1 cellular context compared by ENCODE assay signal in genomic region chr16:3880623-3881498, GRCh38.
TF ChIP-seq lines count a peak whose summit lies in the region.

TSS of gene CREBBP (minus strand) at chr16:3880713. CDS start at chr16:3879916, 797 bp downstream.

TF ChIP-seq in K562, 482 proteins besides CTCF, POLR2A, EP300 and RAD21 (continued from another document and continues in another):
- TF ChIP-seq E2F6 (IDR thresholded peaks at IDR 0.05; ENCODE audit: borderline replicate concordance in 1 of 2, extremely low read depth in 1 of 2, insufficient read depth in 1 of 2, insufficient read length in 1 of 2, low read depth in 1 of 2, low read length in 1 of 2, poor library complexity in 1 of 2, severe bottlenecking in 1 of 2) (peak in 1 of 2 experiments; percentile 73), MNT (conservative IDR thresholded peaks at IDR 0.05) (no peak), IRF1 (CRISPR knock-in tag; IDR thresholded peaks at IDR 0.05; ENCODE audit: borderline replicate concordance) (no peak), EZH2 (IDR thresholded peaks at IDR 0.05; ENCODE audit: borderline replicate concordance, low read depth, low read length) (no peak), MYNN (IDR thresholded peaks at IDR 0.05) (no peak), MYNN (CRISPR knock-in tag; IDR thresholded peaks at IDR 0.05) (peak; percentile 49; the same call in 1 of the 2 replicates), MAX (CRISPR knock-in tag; IDR thresholded peaks at IDR 0.05) (peak; percentile 36; the same call in 1 of the 2 replicates), KDM4B (IDR thresholded peaks at IDR 0.05; ENCODE audit: borderline replicate concordance in 2 of 2, low read depth in 1 of 2) (no peak), ATF4 (CRISPR knock-in tag; IDR thresholded peaks at IDR 0.05) (no peak), ZNF77 (CRISPR knock-in tag; IDR thresholded peaks at IDR 0.05) (no peak), ZNF274 (IDR thresholded peaks at IDR 0.05; ENCODE audit: borderline replicate concordance, low read depth, low read length) (no peak), ZNF431 (CRISPR knock-in tag; IDR thresholded peaks at IDR 0.05) (no peak), ZBTB1 (CRISPR knock-in tag; IDR thresholded peaks at IDR 0.05; ENCODE audit: borderline replicate concordance, low read depth) (no peak), KAT2B (IDR thresholded peaks at IDR 0.05; ENCODE audit: low read depth, low read length) (no peak), MED1 (CRISPR knock-in tag; IDR thresholded peaks at IDR 0.05; ENCODE audit: borderline replicate concordance) (no peak), MAZ (CRISPR knock-in tag; conservative IDR thresholded peaks at IDR 0.05 in 1 of 2, IDR thresholded peaks at IDR 0.05 in 1 of 2) (peak; percentile 65 to 75), HDAC8 (tag; IDR thresholded peaks at IDR 0.05) (no peak), POU5F1 (IDR thresholded peaks at IDR 0.05; ENCODE audit: borderline replicate concordance, low read depth, low read length, partially characterized antibody) (no peak), ZFP36 (IDR thresholded peaks at IDR 0.05; ENCODE audit: low read depth, low read length, partially characterized antibody) (no peak), ARID2 (IDR thresholded peaks at IDR 0.05) (no peak), TSHZ1 (CRISPR knock-in tag; IDR thresholded peaks at IDR 0.05) (no peak), SAFB (IDR thresholded peaks at IDR 0.05; ENCODE audit: borderline replicate concordance, low read depth, low read length) (no peak), HIVEP1 (CRISPR knock-in tag; IDR thresholded peaks at IDR 0.05) (no peak), ZFP91 (CRISPR knock-in tag; IDR thresholded peaks at IDR 0.05) (no peak), GATAD2A (IDR thresholded peaks at IDR 0.05) (peak; percentile 47; the same call in 1 of the 2 replicates), CTBP1 (IDR thresholded peaks at IDR 0.05; ENCODE audit: borderline replicate concordance) (no peak), TRIM25 (IDR thresholded peaks at IDR 0.05; ENCODE audit: borderline replicate concordance) (no peak), E2F8 (IDR thresholded peaks at IDR 0.05; ENCODE audit: low read depth, partially characterized antibody) (no peak), FUS (optimal IDR thresholded peaks at IDR 0.05; ENCODE audit: low read depth, low read length) (no peak), GMEB1 (CRISPR knock-in tag; IDR thresholded peaks at IDR 0.05) (peak; percentile 96), PHF20 (IDR thresholded peaks at IDR 0.05; ENCODE audit: partially characterized antibody) (peak; percentile 41), ZC3H8 (IDR thresholded peaks at IDR 0.05) (no peak), WHSC1 (IDR thresholded peaks at IDR 0.05; ENCODE audit: low read length) (no peak), XRCC3 (IDR thresholded peaks at IDR 0.05) (no peak), CCNT2 (IDR thresholded peaks at IDR 0.05; ENCODE audit: borderline replicate concordance, extremely low read depth, insufficient read length, low read depth, low read length) (peak; percentile 72), ERF (CRISPR knock-in tag; IDR thresholded peaks at IDR 0.05) (peak; percentile 36; the same call in 1 of the 2 replicates), ZBTB8A (IDR thresholded peaks at IDR 0.05; ENCODE audit: partially characterized antibody) (no peak), ZNF707 (CRISPR knock-in tag; conservative IDR thresholded peaks at IDR 0.05) (no peak), SUPT5H (IDR thresholded peaks at IDR 0.05) (no peak), ZNF695 (CRISPR knock-in tag; IDR thresholded peaks at IDR 0.05) (no peak)
